Comparison of ENCODE assay signal across 8 cellular contexts in the genomic region with DNA sequence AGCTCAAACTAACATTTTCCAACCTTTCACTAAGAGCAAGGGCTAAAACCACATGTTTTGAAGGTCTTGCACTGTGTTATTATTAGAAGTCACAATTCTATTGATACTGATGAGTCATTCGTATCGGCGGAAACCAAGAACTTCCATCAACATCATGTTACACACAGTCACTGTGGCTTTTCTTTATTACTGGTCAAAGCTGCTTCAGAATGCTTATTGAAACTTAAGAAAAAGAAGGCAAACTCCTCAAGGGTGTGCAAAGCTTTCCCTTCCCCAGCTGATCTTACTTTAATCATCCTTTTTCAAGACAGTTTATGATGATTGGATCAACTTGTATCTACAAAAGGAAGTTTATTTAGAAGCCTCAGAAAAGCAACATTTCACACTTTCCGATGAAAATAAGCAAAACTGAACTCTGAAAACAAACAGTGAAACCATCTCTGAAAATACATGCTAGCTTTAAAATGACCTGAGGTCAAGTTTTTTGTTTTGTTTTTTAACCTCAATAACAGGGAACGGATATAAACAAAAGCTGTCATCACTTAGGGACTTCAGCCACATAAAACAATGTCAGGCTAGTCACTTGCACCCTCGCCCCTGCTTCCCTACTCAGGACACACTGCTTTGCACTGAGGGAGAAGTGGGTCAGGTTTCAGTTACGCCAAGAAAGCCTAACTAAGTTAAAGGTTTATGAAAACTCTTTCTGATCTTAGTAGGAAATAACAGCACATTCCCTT. TPM values are rescaled to one million over a fixed set of nuclear protein-coding genes. Genes with fewer than 3 reads are reported as not detected.
A peak's percentile ranks its signal among the peaks of the same experiment; 100 is the strongest.
DNase-seq lines count a peak whose midpoint lies in the region; ATAC-seq, FAIRE-seq and TF ChIP-seq lines count a peak whose summit lies in the region.

No MANE protein-coding gene starts in this region.

- intact Hi-C loops in body of pancreas (cut with DNase I) = no loop called here
- intact Hi-C loops in uterus (cut with DNase I; ENCODE audit: low total_unique reads) = no loop called here

- H3K27ac ChIP-seq in body of pancreas (peak overlapping the region in 3 of 4 donors; percentile 48 to 53 (median 51)), liver (ENCODE audit: low read depth in 1 of 2, low read length in 2 of 2) (peak overlapping the region; percentile 46 to 58), uterus (peak overlapping the region; percentile 44 to 66)

- FAIRE-seq in HTR-8/SVneo (lab: Jason Lieb, UNC) = no peak

- no peak overlapping the region for H3K4me3 ChIP-seq in body of pancreas
- no peak overlapping the region for H3K4me3 ChIP-seq in liver (ENCODE audit: low read depth in 1 of 3, low read length in 3 of 3)
- peak overlapping the region; percentile 13 to 16 for H3K4me3 ChIP-seq in uterus

- H3K9me3 ChIP-seq in body of pancreas (no peaks in the 10 kb centered on the region), liver (ENCODE audit: control insufficient read depth in 4 of 4, low read length in 3 of 4) (no peaks in the 10 kb centered on the region), uterus (no peaks in the 10 kb centered on the region)

- H3K9ac ChIP-seq in liver (ENCODE audit: low read depth in 1 of 2, low read length in 2 of 2) = no peak overlapping the region

- no peaks in the 10 kb centered on the region for H3K36me3 ChIP-seq in body of pancreas (replicated peaks in 1 of 2; ENCODE audit: insufficient read depth in 1 of 2, low read depth in 2 of 2)
- no peaks in the 10 kb centered on the region for H3K36me3 ChIP-seq in liver (ENCODE audit: control insufficient read depth in 4 of 4, insufficient read depth in 3 of 4, low read depth in 1 of 4, low read length in 3 of 4)
- H3K36me3 ChIP-seq in uterus = no peaks in the 10 kb centered on the region

- ATAC-seq in GM18511 (IDR thresholded peaks at IDR 0.05; ENCODE audit: unreplicated experiment) = peak; percentile 81
- ATAC-seq in body of pancreas = no peak

- 37 to 38% methylated on average over 7 of the region's 7 CpGs for WGBS in body of pancreas, 2 donors
- 33% methylated on average over 7 of the region's 7 CpGs for WGBS in liver

- H3K4me1 ChIP-seq in body of pancreas (peaks cover 19% of the 10 kb centered on the region), liver (ENCODE audit: control insufficient read depth in 4 of 4, insufficient read depth in 4 of 4, low read length in 3 of 4) (peaks cover 9 to 49% (median 37%) of the 10 kb centered on the region in 4 donors), uterus (peaks cover 0 to 4% of the 10 kb centered on the region in 2 donors)

- TF ChIP-seq RAD21 in liver (IDR thresholded peaks at IDR 0.05) = no peak

- TF ChIP-seq CTCF in body of pancreas (IDR thresholded peaks at IDR 0.05) (no peak), liver (IDR thresholded peaks at IDR 0.05; ENCODE audit: low read depth, low read length, missing input control) (no peak), uterus (IDR thresholded peaks at IDR 0.05) (no peak)

- peak; percentile 45 for DNase-seq in HCEC 1CT
- peak; percentile 38 for DNase-seq in M059J (ENCODE audit: low read depth)
- DNase-seq in body of pancreas = no peak
- no peak for DNase-seq in uterus
- DNase-seq in HTR-8/SVneo (ENCODE audit: insufficient read length, low spot score) = no peak
- DNase-seq in stimulated activated CD4-positive, alpha-beta T cell treated with anti-CD3 and anti-CD28 coated beads, Interleukin-2, amount 100 ng/mL, for 48 hours = no peak

- TF ChIP-seq POLR2A in body of pancreas (IDR thresholded peaks at IDR 0.05) (no peak), uterus (IDR thresholded peaks at IDR 0.05) (no peak)

- H3K27me3 ChIP-seq in body of pancreas = no peaks in the 10 kb centered on the region
- H3K27me3 ChIP-seq in liver (ENCODE audit: control insufficient read depth in 4 of 4, insufficient read depth in 4 of 4, low read length in 3 of 4) = no peaks in the 10 kb centered on the region
- H3K27me3 ChIP-seq in uterus = no peaks in the 10 kb centered on the region

TF ChIP-seq in liver, 16 proteins besides CTCF, POLR2A, EP300 and RAD21:
- TF ChIP-seq MAX (IDR thresholded peaks at IDR 0.05) (no peak), JUND (IDR thresholded peaks at IDR 0.05) (peak in 1 of 2 donors; percentile 53)

RNA-seq across cellular contexts. Expression of gene BACH2, which starts 11.7 kb away (rescaled TPM):
- 0.17 TPM in 1 of 2 replicates, not detected in the other for total RNA-seq in M059J (2014; rRNA removed; shearing (Covaris generic))
- 1 to 10 TPM; 2.1 to 3.3 TPM for total RNA-seq in body of pancreas
- total RNA-seq in liver = 1 to 10 TPM; 1.9 to 3.7 TPM
- polyA plus RNA-seq in liver = 1 to 10 TPM; 1.9 to 2.0 TPM
- total RNA-seq in uterus = 10 to 100 TPM in 2 of 4 donors, 1 to 10 TPM in 2; 1.3 to 15.0 (median 9.7) TPM

Comparison
In these comparisons a context has a peak if more than half of its experiments do, and no peak if none do; other contexts are left out.
1. DNase-seq: peak in HCEC 1CT (single experiment) and M059J (single experiment); none in body of pancreas (0 of 4), uterus (0 of 2), HTR-8/SVneo (single experiment) and stimulated activated CD4-positive, alpha-beta T cell treated with anti-CD3 and anti-CD28 coated beads, Interleukin-2, amount 100 ng/mL, for 48 hours (0 of 2).
2. H3K4me3 ChIP-seq: peak in uterus (2 of 2); none in body of pancreas (0 of 2) and liver (0 of 3).
3. Peak in every context shown above with its lines, with median percentiles within 50 percentile points of each other: H3K27ac ChIP-seq.